Comparison of ENCODE assay signal across 1 cellular context in the genomic region with DNA sequence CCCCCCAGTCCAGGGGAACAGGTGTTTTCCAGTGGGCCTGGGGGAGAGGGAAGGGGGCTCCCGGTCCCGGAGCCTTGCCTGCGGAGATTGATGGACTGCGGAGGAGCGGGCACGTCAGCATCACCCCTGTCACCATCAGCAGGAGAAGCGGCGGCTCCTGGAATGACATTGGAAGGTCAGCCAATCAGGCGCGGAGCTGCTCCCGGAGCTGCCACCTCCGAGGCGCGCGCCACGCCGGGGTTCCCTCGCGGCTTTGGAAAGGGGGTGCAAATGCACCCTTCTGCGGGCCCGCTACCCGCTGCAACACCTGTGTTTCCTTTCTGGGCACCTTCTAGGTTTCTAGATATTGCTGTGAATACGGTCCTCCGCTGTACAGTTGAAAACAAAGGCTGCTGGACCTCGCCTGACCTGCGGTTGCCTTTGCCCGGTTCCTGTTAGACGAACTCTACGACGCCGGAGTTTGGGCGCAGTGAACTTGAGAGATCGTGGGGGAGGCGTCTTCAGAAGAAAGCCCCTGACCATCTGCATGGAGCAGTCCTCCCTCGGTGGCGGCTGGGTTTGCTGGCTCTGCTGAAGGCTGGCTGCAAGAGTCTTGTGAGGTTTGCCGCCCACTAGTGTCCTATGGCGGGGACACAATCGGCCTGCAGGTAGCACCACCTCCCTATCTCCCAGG.
TF ChIP-seq lines count a peak whose summit lies in the region.

No MANE protein-coding gene starts in this region.

TF ChIP-seq in GM23338, 12 proteins besides CTCF, POLR2A, EP300 and RAD21 (continued from another document):
- TF ChIP-seq, protein P1, sequence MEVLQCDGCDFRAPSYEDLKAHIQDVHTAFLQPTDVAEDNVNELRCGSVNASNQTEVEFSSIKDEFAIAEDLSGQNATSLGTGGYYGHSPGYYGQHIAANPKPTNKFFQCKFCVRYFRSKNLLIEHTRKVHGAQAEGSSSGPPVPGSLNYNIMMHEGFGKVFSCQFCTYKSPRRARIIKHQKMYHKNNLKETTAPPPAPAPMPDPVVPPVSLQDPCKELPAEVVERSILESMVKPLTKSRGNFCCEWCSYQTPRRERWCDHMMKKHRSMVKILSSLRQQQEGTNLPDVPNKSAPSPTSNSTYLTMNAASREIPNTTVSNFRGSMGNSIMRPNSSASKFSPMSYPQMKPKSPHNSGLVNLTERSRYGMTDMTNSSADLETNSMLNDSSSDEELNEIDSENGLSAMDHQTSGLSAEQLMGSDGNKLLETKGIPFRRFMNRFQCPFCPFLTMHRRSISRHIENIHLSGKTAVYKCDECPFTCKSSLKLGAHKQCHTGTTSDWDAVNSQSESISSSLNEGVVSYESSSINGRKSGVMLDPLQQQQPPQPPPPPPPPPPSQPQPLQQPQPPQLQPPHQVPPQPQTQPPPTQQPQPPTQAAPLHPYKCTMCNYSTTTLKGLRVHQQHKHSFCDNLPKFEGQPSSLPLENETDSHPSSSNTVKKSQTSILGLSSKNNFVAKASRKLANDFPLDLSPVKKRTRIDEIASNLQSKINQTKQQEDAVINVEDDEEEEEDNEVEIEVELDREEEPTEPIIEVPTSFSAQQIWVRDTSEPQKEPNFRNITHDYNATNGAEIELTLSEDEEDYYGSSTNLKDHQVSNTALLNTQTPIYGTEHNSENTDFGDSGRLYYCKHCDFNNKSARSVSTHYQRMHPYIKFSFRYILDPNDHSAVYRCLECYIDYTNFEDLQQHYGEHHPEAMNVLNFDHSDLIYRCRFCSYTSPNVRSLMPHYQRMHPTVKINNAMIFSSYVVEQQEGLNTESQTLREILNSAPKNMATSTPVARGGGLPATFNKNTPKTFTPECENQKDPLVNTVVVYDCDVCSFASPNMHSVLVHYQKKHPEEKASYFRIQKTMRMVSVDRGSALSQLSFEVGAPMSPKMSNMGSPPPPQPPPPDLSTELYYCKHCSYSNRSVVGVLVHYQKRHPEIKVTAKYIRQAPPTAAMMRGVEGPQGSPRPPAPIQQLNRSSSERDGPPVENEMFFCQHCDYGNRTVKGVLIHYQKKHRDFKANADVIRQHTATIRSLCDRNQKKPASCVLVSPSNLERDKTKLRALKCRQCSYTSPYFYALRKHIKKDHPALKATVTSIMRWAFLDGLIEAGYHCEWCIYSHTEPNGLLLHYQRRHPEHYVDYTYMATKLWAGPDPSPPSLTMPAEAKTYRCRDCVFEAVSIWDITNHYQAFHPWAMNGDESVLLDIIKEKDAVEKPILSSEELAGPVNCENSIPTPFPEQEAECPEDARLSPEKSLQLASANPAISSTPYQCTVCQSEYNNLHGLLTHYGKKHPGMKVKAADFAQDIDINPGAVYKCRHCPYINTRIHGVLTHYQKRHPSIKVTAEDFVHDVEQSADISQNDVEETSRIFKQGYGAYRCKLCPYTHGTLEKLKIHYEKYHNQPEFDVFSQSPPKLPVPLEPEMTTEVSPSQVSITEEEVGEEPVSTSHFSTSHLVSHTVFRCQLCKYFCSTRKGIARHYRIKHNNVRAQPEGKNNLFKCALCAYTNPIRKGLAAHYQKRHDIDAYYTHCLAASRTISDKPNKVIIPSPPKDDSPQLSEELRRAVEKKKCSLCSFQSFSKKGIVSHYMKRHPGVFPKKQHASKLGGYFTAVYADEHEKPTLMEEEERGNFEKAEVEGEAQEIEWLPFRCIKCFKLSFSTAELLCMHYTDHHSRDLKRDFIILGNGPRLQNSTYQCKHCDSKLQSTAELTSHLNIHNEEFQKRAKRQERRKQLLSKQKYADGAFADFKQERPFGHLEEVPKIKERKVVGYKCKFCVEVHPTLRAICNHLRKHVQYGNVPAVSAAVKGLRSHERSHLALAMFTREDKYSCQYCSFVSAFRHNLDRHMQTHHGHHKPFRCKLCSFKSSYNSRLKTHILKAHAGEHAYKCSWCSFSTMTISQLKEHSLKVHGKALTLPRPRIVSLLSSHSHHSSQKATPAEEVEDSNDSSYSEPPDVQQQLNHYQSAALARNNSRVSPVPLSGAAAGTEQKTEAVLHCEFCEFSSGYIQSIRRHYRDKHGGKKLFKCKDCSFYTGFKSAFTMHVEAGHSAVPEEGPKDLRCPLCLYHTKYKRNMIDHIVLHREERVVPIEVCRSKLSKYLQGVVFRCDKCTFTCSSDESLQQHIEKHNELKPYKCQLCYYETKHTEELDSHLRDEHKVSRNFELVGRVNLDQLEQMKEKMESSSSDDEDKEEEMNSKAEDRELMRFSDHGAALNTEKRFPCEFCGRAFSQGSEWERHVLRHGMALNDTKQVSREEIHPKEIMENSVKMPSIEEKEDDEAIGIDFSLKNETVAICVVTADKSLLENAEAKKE (CRISPR knock-in tag; IDR thresholded peaks at IDR 0.05): no peak
- no peak for TF ChIP-seq REST (IDR thresholded peaks at IDR 0.05; ENCODE audit: unreplicated experiment)
- no peak for TF ChIP-seq JUNB (IDR thresholded peaks at IDR 0.05; ENCODE audit: unreplicated experiment)
- no peak for TF ChIP-seq ZNF331 (CRISPR knock-in tag; IDR thresholded peaks at IDR 0.05; ENCODE audit: low read depth)
- TF ChIP-seq STAT1 (IDR thresholded peaks at IDR 0.05; ENCODE audit: unreplicated experiment): no peak
- no peak for TF ChIP-seq CREB1 (CRISPR knock-in tag; IDR thresholded peaks at IDR 0.05; ENCODE audit: low read depth)
